15 cellular contexts compared by ENCODE assay signal in genomic region chr22:26902401-26903029, GRCh38.
A peak's percentile ranks its signal among the peaks of the same experiment; 100 is the strongest.
DNase-seq lines count a peak whose midpoint lies in the region; ATAC-seq and TF ChIP-seq lines count a peak whose summit lies in the region.
"Had no signal": no experiment of that assay in that cellular context is flagged by ENCODE, and none has a peak within 500 bp of the region (broad histone marks: within the 10 kb centered on the region; RNA-seq: fewer than 3 reads in every experiment).

No MANE protein-coding gene starts in this region.

- DNase-seq in cardiac muscle cell (ENCODE audit: low read depth in 1 of 2, low spot score in 1 of 2) (no peak), Right ventricle myocardium superior (no peak), immature natural killer cell (no peak), suprapubic skin (ENCODE audit: low spot score in 2 of 2) (no peak), NCI-H774 (lab: John Stamatoyannopoulos, UW) (no peak), NOMO-1 treated with DMSO at 0.1 percent for 48 hours (lab: John Stamatoyannopoulos, UW; ENCODE audit: unreplicated experiment) (no peak), GM10266 (ENCODE audit: extremely low spot score) (no peak)
- DNase-seq: colonic mucosa, DMS79, GM23248, NCI-H2171 had no signal

- no peak for ATAC-seq in Right ventricle myocardium superior (ENCODE audit: poor library complexity)

- TF ChIP-seq CTCF in cardiac muscle cell (IDR thresholded peaks at IDR 0.05; ENCODE audit: low read depth, low read length) (no peak), suprapubic skin (IDR thresholded peaks at IDR 0.05) (no peak), GM10266 (IDR thresholded peaks at IDR 0.05; ENCODE audit: control insufficient read depth, insufficient read depth, low read depth, missing control alignments) (no peak)

- no peak for TF ChIP-seq POLR2A in suprapubic skin (IDR thresholded peaks at IDR 0.05)

- peaks cover 17% of the 10 kb centered on the region for H3K27me3 ChIP-seq in cardiac muscle cell
- no peaks in the 10 kb centered on the region for H3K27me3 ChIP-seq in suprapubic skin

- H3K27ac ChIP-seq in cardiac muscle cell (peak overlapping the region; percentile 73), suprapubic skin (no peak overlapping the region)
- H3K27ac ChIP-seq: colonic mucosa, GM23248, HL-60, neutrophil had no signal

- H3K4me3 ChIP-seq in cardiac muscle cell (no peak overlapping the region), suprapubic skin (peak overlapping the region; percentile 24)
- H3K4me3 ChIP-seq: colonic mucosa, GM23248 had no signal

- no peaks in the 10 kb centered on the region for H3K9me3 ChIP-seq in cardiac muscle cell (ENCODE audit: low read depth)
- no peaks in the 10 kb centered on the region for H3K9me3 ChIP-seq in suprapubic skin
- H3K9me3 ChIP-seq: colonic mucosa, neutrophil had no signal

- no peak overlapping the region for H3K27ac Mint-ChIP-seq in activated naive CD8-positive, alpha-beta T cell
- H3K27ac Mint-ChIP-seq in immature natural killer cell = peak overlapping the region in 2 of 6 donors; percentile 50 to 73
- H3K27ac Mint-ChIP-seq: T-helper 1 cell treated with Interleukin-12 subunit alpha and Interleukin-12 subunit beta and Interleukin-4 antibody, amounts not matched to agents 30 μg/mL and 1 μg/mL, for 36 hours had no signal

- intact Hi-C loops in Right ventricle myocardium superior (cut with DNase I) = no loop called here

- no peak for TF ChIP-seq EP300 in suprapubic skin (IDR thresholded peaks at IDR 0.05)

- peak overlapping the region; percentile 56 for H3K4me3 Mint-ChIP-seq in activated naive CD8-positive, alpha-beta T cell
- H3K4me3 Mint-ChIP-seq in immature natural killer cell = peak overlapping the region; percentile 83 to 92 (median 89)
- H3K4me3 Mint-ChIP-seq: T-helper 1 cell treated with Interleukin-12 subunit alpha and Interleukin-12 subunit beta and Interleukin-4 antibody, amounts not matched to agents 30 μg/mL and 1 μg/mL, for 36 hours had no signal

- H3K4me1 Mint-ChIP-seq in activated naive CD8-positive, alpha-beta T cell (ENCODE audit: low read depth) = peaks cover 12% of the 10 kb centered on the region
- peaks cover 20 to 22% of the 10 kb centered on the region in 2 donors for H3K4me1 Mint-ChIP-seq in immature natural killer cell

- H3K27me3 Mint-ChIP-seq in activated naive CD8-positive, alpha-beta T cell = peaks cover 29% of the 10 kb centered on the region
- peaks cover 0 to 15% (median 3%) of the 10 kb centered on the region in 3 donors for H3K27me3 Mint-ChIP-seq in immature natural killer cell (ENCODE audit: low read depth in 3 of 3)

- H3K36me3 ChIP-seq in cardiac muscle cell (no peaks in the 10 kb centered on the region), suprapubic skin (no peaks in the 10 kb centered on the region)
- H3K36me3 ChIP-seq: colonic mucosa, neutrophil had no signal

- WGBS in suprapubic skin = 41% methylated on average over 7 of the region's 7 CpGs

- H3K9me3 Mint-ChIP-seq in activated naive CD8-positive, alpha-beta T cell (ENCODE audit: low read depth) = no peaks in the 10 kb centered on the region
- H3K9me3 Mint-ChIP-seq in immature natural killer cell = no peaks in the 10 kb centered on the region
- H3K9me3 Mint-ChIP-seq: T-helper 1 cell treated with Interleukin-12 subunit alpha and Interleukin-12 subunit beta and Interleukin-4 antibody, amounts not matched to agents 30 μg/mL and 1 μg/mL, for 36 hours had no signal

- H3K36me3 Mint-ChIP-seq in activated naive CD8-positive, alpha-beta T cell = peaks cover 22% of the 10 kb centered on the region
- peaks cover 0 to 4% (median 0%) of the 10 kb centered on the region in 3 donors for H3K36me3 Mint-ChIP-seq in immature natural killer cell

- H3K4me1 ChIP-seq in cardiac muscle cell (ENCODE audit: low read depth) = peaks cover 26% of the 10 kb centered on the region
- peaks cover 13% of the 10 kb centered on the region for H3K4me1 ChIP-seq in suprapubic skin
- H3K4me1 ChIP-seq: colonic mucosa had no signal
